ENCODE assay signal across 8 cellular contexts in genomic region chr3:157174265-157174615, GRCh38. TPM values are rescaled to one million over a fixed set of nuclear protein-coding genes. Genes with fewer than 3 reads are reported as not detected.
A peak's percentile ranks its signal among the peaks of the same experiment; 100 is the strongest.
DNase-seq lines count a peak whose midpoint lies in the region; ATAC-seq, FAIRE-seq and TF ChIP-seq lines count a peak whose summit lies in the region.

No MANE protein-coding gene starts in this region.

- ATAC-seq in A549 (peak; percentile 47 to 48; a peak in 5 of 6 replicates), GM18511 (IDR thresholded peaks at IDR 0.05; ENCODE audit: unreplicated experiment) (peak; percentile 0), HG03442 (IDR thresholded peaks at IDR 0.05; ENCODE audit: unreplicated experiment) (no peak), GM18519 (IDR thresholded peaks at IDR 0.05; ENCODE audit: low FRiP score, unreplicated experiment) (no peak)

- H3K4me3 ChIP-seq in A549 (peak overlapping the region; percentile 77), adrenal gland (peak overlapping the region; percentile 12 to 53 (median 42)), iPS-15b (ENCODE audit: low read depth, low read length) (peak overlapping the region; percentile 93)

- no peaks in the 10 kb centered on the region for H3K36me3 ChIP-seq in adrenal gland (replicated peaks in 1 of 2)
- no peaks in the 10 kb centered on the region for H3K36me3 ChIP-seq in iPS-15b (ENCODE audit: control insufficient read depth, insufficient read depth, low read length)

- TF ChIP-seq POLR2A in A549 (IDR thresholded peaks at IDR 0.05; ENCODE audit: low read length): no peak
- no peak for TF ChIP-seq POLR2A in adrenal gland (IDR thresholded peaks at IDR 0.05)

- no peak for TF ChIP-seq EP300 in A549 (IDR thresholded peaks at IDR 0.05)

- WGBS in A549 (ENCODE audit: missing lambda C conversion rate): 6% methylated on average over 13 of the region's 13 CpGs
- 2 to 5% (median 2%) methylated on average over 13 of the region's 13 CpGs for WGBS in adrenal gland, 4 donors

- H3K9ac ChIP-seq in iPS-15b (ENCODE audit: low read depth, low read length): peak overlapping the region; percentile 93

- POLR2A ChIA-PET in A549 (lab: Yijun Ruan, JAX): interaction anchor here (0.8 to 5.0 kb wide), 8 partner anchors 12 to 264 kb away, joined by 3 to 306 read pairs (median 4); partner anchors contain the start of gene CCNL1

- CTCF ChIA-PET in A549 (lab: Yijun Ruan, JAX): interaction anchor here (0.7 to 3.1 kb wide), 7 partner anchors 10 to 181 kb away, joined by 3 to 17 read pairs (median 5); partner anchors contain the start of gene CCNL1

- H3K27me3 ChIP-seq in adrenal gland (no peaks in the 10 kb centered on the region), iPS-15b (ENCODE audit: control insufficient read depth, insufficient read depth, low read length) (no peaks in the 10 kb centered on the region)

- no peak for FAIRE-seq in A549 (lab: Jason Lieb, UNC)

- peaks cover 7% of the 10 kb centered on the region; the same call in 2 of the 3 replicates for H3K4me1 ChIP-seq in A549
- H3K4me1 ChIP-seq in adrenal gland (replicated peaks in 1 of 2): peaks cover 6 to 21% of the 10 kb centered on the region in 2 donors
- H3K4me1 ChIP-seq in iPS-15b (ENCODE audit: control insufficient read depth, insufficient read depth, low read length): peaks cover 2% of the 10 kb centered on the region

- no peaks in the 10 kb centered on the region for H3K9me3 ChIP-seq in A549
- no peaks in the 10 kb centered on the region for H3K9me3 ChIP-seq in adrenal gland (replicated peaks in 1 of 3)
- H3K9me3 ChIP-seq in iPS-15b (ENCODE audit: control insufficient read depth, insufficient read depth, low read length): peaks cover 3% of the 10 kb centered on the region

- peak; percentile 8 to 53 for DNase-seq in A549 (ENCODE audit: low read depth in 1 of 2, low spot score in 1 of 2)
- DNase-seq in NCI-H1694 treated with DMSO at 0.1 percent for 48 hours (lab: John Stamatoyannopoulos, UW): peak; percentile 32
- DNase-seq in adrenal gland: peak in 6 of 7 donors; percentile 42 to 68 (median 51)
- peak; percentile 26 for DNase-seq in stimulated activated CD4-positive, alpha-beta T cell treated with anti-CD3 and anti-CD28 coated beads, Interleukin-4, amount 100 ng/mL, for 1 hour

- TF ChIP-seq RAD21 in A549 (conservative IDR thresholded peaks at IDR 0.05 in 1 of 2, IDR thresholded peaks at IDR 0.05 in 1 of 2): no peak

- intact Hi-C loops in adrenal gland (cut with DNase I): no loop called here

- H3K27ac ChIP-seq in A549 (peak overlapping the region; percentile 97 to 98), adrenal gland (peak overlapping the region; percentile 89 to 100 (median 99))

- peak overlapping the region; percentile 89 for H3K4me2 ChIP-seq in A549

- TF ChIP-seq CTCF in A549 (IDR thresholded peaks at IDR 0.05) (no peak), adrenal gland (IDR thresholded peaks at IDR 0.05) (no peak)

TF ChIP-seq in A549, 52 proteins besides CTCF, POLR2A, EP300 and RAD21:
- no peak for TF ChIP-seq ZSCAN20 (CRISPR knock-in tag; IDR thresholded peaks at IDR 0.05)
- TF ChIP-seq MAZ (IDR thresholded peaks at IDR 0.05; ENCODE audit: borderline replicate concordance, low read depth, low read length): no peak
- TF ChIP-seq CEBPB (IDR thresholded peaks at IDR 0.05): no peak
- TF ChIP-seq NPAS2 (CRISPR knock-in tag; IDR thresholded peaks at IDR 0.05; ENCODE audit: borderline replicate concordance): no peak
- TF ChIP-seq REST (IDR thresholded peaks at IDR 0.05): no peak
- no peak for TF ChIP-seq ESRRA (IDR thresholded peaks at IDR 0.05; ENCODE audit: borderline replicate concordance, low read length)
- peak; percentile 72; the same call in 1 of the 2 replicates for TF ChIP-seq HOXA7 (CRISPR knock-in tag; IDR thresholded peaks at IDR 0.05)
- TF ChIP-seq HOXB5 (CRISPR knock-in tag; IDR thresholded peaks at IDR 0.05): no peak
- no peak for TF ChIP-seq RFX5 (IDR thresholded peaks at IDR 0.05)
- TF ChIP-seq FOSB (CRISPR knock-in tag; IDR thresholded peaks at IDR 0.05): peak; percentile 84; the same call in 1 of the 2 replicates
- no peak for TF ChIP-seq BHLHE40 (IDR thresholded peaks at IDR 0.05; ENCODE audit: low read depth, low read length)
- 0 out of 2 replicates have a peak, but pooled peaks have one; percentile 46 for TF ChIP-seq TFCP2L1 (CRISPR knock-in tag; IDR thresholded peaks at IDR 0.05)
- TF ChIP-seq NR3C1 (IDR thresholded peaks at IDR 0.05): no peak

RNA-seq across cellular contexts. Expression of gene CCNL1, which starts 14.3 kb away (rescaled TPM):
- polyA plus RNA-seq in A549 (2011; rRNA removed) (130 and 170 TPM in 2 replicates), A549 (2017; fragmentation: RNase III; extraction: RNeasy Plus Mini Kit Qiagen cat#74134 plus additional on column Dnase treatment) (39.7 to 51.3 TPM (median 45.1 TPM) in 3 replicates), adrenal gland (100 to 1,000 TPM in 1 of 3 donors, 10 to 100 TPM in 2; 67.0 to 200 (median 97.9) TPM)
- 39.2 and 43.3 TPM in 2 replicates for polyA plus RNA-seq in A549 (2012; cell fraction: cytosol; rRNA removed)
- polyA plus RNA-seq in A549 (2012; cell fraction: nucleus; rRNA removed): 258 and 267 TPM in 2 replicates
- 111 and 159 TPM in 2 replicates for polyA minus RNA-seq in A549 (2011; rRNA and poly(A)+ RNA removed)
- 100 to 1,000 TPM in 4 of 8 donors, 10 to 100 TPM in 4; 50.1 to 223 (median 96.7) TPM for total RNA-seq in adrenal gland

Comparison
In these comparisons a context has a peak if more than half of its experiments do, and no peak if none do; other contexts are left out.
1. ATAC-seq: peak in A549 (2 of 2) and GM18511 (single experiment); none in HG03442 (single experiment) and GM18519 (single experiment).
2. H3K4me3 ChIP-seq: peak in every context shown above with its lines; median percentile 93 in iPS-15b; 77 in A549; 42 in adrenal gland.
3. Peak in every context shown above with its lines, with median percentiles within 50 percentile points of each other: DNase-seq.